In the genomic region with DNA sequence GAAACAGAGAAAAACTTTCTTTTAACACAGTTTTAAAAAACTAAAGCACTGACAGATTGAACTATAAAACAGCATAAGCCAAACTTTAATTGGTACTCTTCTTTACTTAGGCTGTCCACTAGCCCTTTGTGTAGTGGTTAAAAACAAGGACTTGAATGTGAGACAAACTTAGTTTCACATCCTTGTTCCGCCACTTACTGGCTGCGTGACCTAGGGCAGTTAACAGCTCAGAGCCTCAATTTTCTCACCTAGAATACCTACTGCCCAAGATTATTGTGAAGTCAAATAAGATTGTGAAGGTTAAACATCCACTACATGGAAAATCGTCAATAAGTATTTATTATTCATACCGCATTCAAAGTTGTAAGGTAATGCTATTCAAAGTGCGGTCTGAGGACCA, we compare ENCODE assay signal across 8 cellular contexts. TPM values are rescaled to one million over a fixed set of nuclear protein-coding genes. Genes with fewer than 3 reads are reported as not detected.
DNase-seq lines count a peak whose midpoint lies in the region; ATAC-seq and TF ChIP-seq lines count a peak whose summit lies in the region.

No MANE protein-coding gene starts in this region.

- 96% methylated on average over 5 of the region's 5 CpGs for WGBS in HUES64

- peaks cover 36% of the 10 kb centered on the region for H3K36me3 ChIP-seq in HUES64 (ENCODE audit: insufficient read depth, low read length)

- no peaks in the 10 kb centered on the region for H3K27me3 ChIP-seq in HUES64 (ENCODE audit: insufficient read depth, low read length)

- no peak overlapping the region for H3K27ac Mint-ChIP-seq in nephron progenitor cell
- no peak overlapping the region for H3K27ac Mint-ChIP-seq in activated CD4-positive, alpha-beta memory T cell treated with anti-CD3 and anti-CD28 coated beads, Interleukin-2, amount 10 ng/mL, durations not matched to agents 7 days and 5 days

- H3K27me3 Mint-ChIP-seq in nephron progenitor cell (ENCODE audit: low read depth, poor library complexity) = peaks cover 2% of the 10 kb centered on the region
- peaks cover 13% of the 10 kb centered on the region for H3K27me3 Mint-ChIP-seq in activated CD4-positive, alpha-beta memory T cell treated with anti-CD3 and anti-CD28 coated beads, Interleukin-2, amount 10 ng/mL, durations not matched to agents 7 days and 5 days

- peaks cover 33% of the 10 kb centered on the region for H3K36me3 Mint-ChIP-seq in nephron progenitor cell (ENCODE audit: low read depth)
- H3K36me3 Mint-ChIP-seq in activated CD4-positive, alpha-beta memory T cell treated with anti-CD3 and anti-CD28 coated beads, Interleukin-2, amount 10 ng/mL, durations not matched to agents 7 days and 5 days (ENCODE audit: low read depth) = peaks cover 3% of the 10 kb centered on the region

- 0 out of 2 replicates have a peak overlapping the region, but pooled peaks have one; percentile 86 for H3K4me3 ChIP-seq in HUES64 (ENCODE audit: low read length)

- peaks cover 38% of the 10 kb centered on the region for H3K4me1 Mint-ChIP-seq in nephron progenitor cell
- H3K4me1 Mint-ChIP-seq in activated CD4-positive, alpha-beta memory T cell treated with anti-CD3 and anti-CD28 coated beads, Interleukin-2, amount 10 ng/mL, durations not matched to agents 7 days and 5 days = peaks cover 31% of the 10 kb centered on the region

- no peaks in the 10 kb centered on the region for H3K9me3 ChIP-seq in HUES64 (ENCODE audit: insufficient read depth, low read depth, low read length)

- H3K27ac ChIP-seq in HUES64 (ENCODE audit: low read depth, low read length) = no peak overlapping the region

- POLR2A ChIA-PET in activated CD4-positive, alpha-beta memory T cell treated with anti-CD3 and anti-CD28 coated beads, Interleukin-2, amount 10 ng/mL, durations not matched to agents 7 days and 5 days (lab: Charles Lee) = interaction anchor here (2.7 kb wide), 1 partner anchor 88 kb away, joined by 13 read pairs; a partner anchor contains a TSS

- H3K9ac ChIP-seq in HUES64 (ENCODE audit: low read depth, low read length) = no peak overlapping the region

- H3K4me1 ChIP-seq in HUES64 (ENCODE audit: insufficient read depth, low read length) = peaks cover 15% of the 10 kb centered on the region

- no peaks in the 10 kb centered on the region for H3K9me3 Mint-ChIP-seq in nephron progenitor cell
- H3K9me3 Mint-ChIP-seq in activated CD4-positive, alpha-beta memory T cell treated with anti-CD3 and anti-CD28 coated beads, Interleukin-2, amount 10 ng/mL, durations not matched to agents 7 days and 5 days = no peaks in the 10 kb centered on the region

- CTCF ChIA-PET in activated CD4-positive, alpha-beta memory T cell treated with anti-CD3 and anti-CD28 coated beads, Interleukin-2, amount 10 ng/mL, durations not matched to agents 7 days and 5 days (lab: Charles Lee) = interaction anchor here (1.0 kb wide), 1 partner anchor 28 kb away, joined by 3 read pairs; no protein-coding TSS in a partner anchor

- no peak for DNase-seq in nephron progenitor cell
- no peak for DNase-seq in putamen (ENCODE audit: low spot score)
- no peak for DNase-seq in activated effector memory CD4-positive, alpha-beta T cell treated with anti-CD3 and anti-CD28 coated beads, Interleukin-2, amount 50 U/mL, for 16 hours
- no peak for DNase-seq in foreskin melanocyte
- DNase-seq in activated CD4-positive, alpha-beta memory T cell treated with anti-CD3 and anti-CD28 coated beads, Interleukin-2, amount 10 ng/mL, durations not matched to agents 7 days and 5 days = no peak

- ATAC-seq in GM19023 (IDR thresholded peaks at IDR 0.05; ENCODE audit: unreplicated experiment) (peak; percentile 57), HG02623 (IDR thresholded peaks at IDR 0.05; ENCODE audit: unreplicated experiment) (peak; percentile 50)

- H3K4me3 Mint-ChIP-seq in nephron progenitor cell = peak overlapping the region; percentile 97
- no peak overlapping the region for H3K4me3 Mint-ChIP-seq in activated CD4-positive, alpha-beta memory T cell treated with anti-CD3 and anti-CD28 coated beads, Interleukin-2, amount 10 ng/mL, durations not matched to agents 7 days and 5 days

- TF ChIP-seq CTCF in nephron progenitor cell (IDR thresholded peaks at IDR 0.05) = no peak

RNA-seq across cellular contexts. Expression of a gene that starts 2.0 kb away (rescaled TPM):
- polyA plus RNA-seq in HUES64 (2013, experiment 1 of 2) = 13.2 TPM
- polyA plus RNA-seq in HUES64 (2013, experiment 2 of 2) = 14.1 TPM
- total RNA-seq in activated CD4-positive, alpha-beta memory T cell treated with anti-CD3 and anti-CD28 coated beads, Interleukin-2, amount 10 ng/mL, durations not matched to agents 7 days and 5 days = 1 to 10 TPM; 4.5 to 4.7 TPM

RNA-seq across cellular contexts. Expression of a gene that starts 24.5 kb away (rescaled TPM):
- 6.5 TPM for polyA plus RNA-seq in HUES64 (2013, experiment 1 of 2)
- 7.1 TPM for polyA plus RNA-seq in HUES64 (2013, experiment 2 of 2)
- total RNA-seq in activated CD4-positive, alpha-beta memory T cell treated with anti-CD3 and anti-CD28 coated beads, Interleukin-2, amount 10 ng/mL, durations not matched to agents 7 days and 5 days = not detected
